In genomic region chr14:103948442-103948841, GRCh38 we compare ENCODE assay signal across 11 cellular contexts. TPM values are rescaled to one million over a fixed set of nuclear protein-coding genes. Genes with fewer than 3 reads are reported as not detected.
"Had no signal": no experiment of that assay in that cellular context is flagged by ENCODE, and none has a peak within 500 bp of the region (broad histone marks: within the 10 kb centered on the region; RNA-seq: fewer than 3 reads in every experiment).

No MANE protein-coding gene starts in this region.

- DNase-seq: GM23248, H7, H9, HCEC 1CT, HFFc6 had no signal

- H3K27ac ChIP-seq: GM23248 had no signal

- H3K4me1 Mint-ChIP-seq: GM23338, H9 had no signal

- H3K9ac ChIP-seq: GM23248 had no signal

- H3K36me3 ChIP-seq: HAP-1 had no signal

- H2AFZ ChIP-seq: GM23248, GM23338 had no signal

- H3K4me3 Mint-ChIP-seq: GM23338, H9, HFFc6 had no signal

- H3K4me2 ChIP-seq: GM23338 had no signal

- H3K4me3 ChIP-seq: GM23248, GM23338, HAP-1 had no signal

- FAIRE-seq: H1, H54 had no signal

- H3K4me1 ChIP-seq: HAP-1 had no signal

- H3K27ac Mint-ChIP-seq: GM23338, H9, HFFc6 had no signal

- ATAC-seq: GM23338, HCT116 had no signal

RNA-seq across cellular contexts. Expression of gene RD3L, which starts 6.1 kb away (rescaled TPM):
- total RNA-seq: GM23248, GM23338, H1, H4, H7, H9, HFFc6 had no signal
- polyA plus RNA-seq: GM23248, GM23338, H1 had no signal

RNA-seq across cellular contexts. Expression of gene TDRD9, which starts 20.2 kb away (rescaled TPM):
- total RNA-seq: GM23248, GM23338, H1, H4, H7, H9, HFFc6 had no signal
- polyA plus RNA-seq: GM23248, H1 had no signal
